7 cellular contexts compared by ENCODE assay signal in the genomic region with DNA sequence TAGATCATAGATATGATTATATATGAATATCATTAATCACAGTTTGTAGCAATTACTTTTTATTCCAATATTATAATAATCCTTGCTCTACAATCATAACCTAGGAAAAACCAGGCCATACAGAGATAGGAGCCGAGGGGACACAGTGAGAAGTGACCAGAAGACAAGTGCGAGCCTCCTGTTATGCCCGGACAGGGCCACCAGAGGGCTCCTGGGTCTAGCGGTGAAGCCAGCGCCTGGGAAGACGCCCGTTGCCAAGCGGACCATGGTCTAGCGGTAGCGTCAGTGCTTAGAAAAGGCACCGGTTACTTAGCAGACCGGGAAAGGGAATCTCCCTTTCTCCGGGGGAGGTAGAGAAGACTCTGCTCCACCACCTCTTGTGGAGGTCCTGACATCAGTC. TPM values are rescaled to one million over a fixed set of nuclear protein-coding genes. Genes with fewer than 3 reads are reported as not detected.
DNase-seq lines count a peak whose midpoint lies in the region; ATAC-seq and TF ChIP-seq lines count a peak whose summit lies in the region.
"Not testable (repeated sequence)": the region's sequence is repeated elsewhere in the genome, so short reads cannot be mapped to it uniquely, and the experiment has no call there.

No MANE protein-coding gene starts in this region.

- peak; percentile 25 for ATAC-seq in left ventricle myocardium superior

- not testable (repeated sequence) for H3K36me3 ChIP-seq in colonic mucosa

- intact Hi-C loops in colonic mucosa (cut with DNase I); left ventricle myocardium superior (cut with micrococcal nuclease): not testable (repeated sequence)

- H3K27ac ChIP-seq in colonic mucosa = not testable (repeated sequence)

- peak; percentile 15 for DNase-seq in ELR (ENCODE audit: low read depth)
- peak; percentile 58 for DNase-seq in SK-MEL-5 (ENCODE audit: low read depth, low spot score)
- peak; percentile 61 to 67 for DNase-seq in activated T-cell treated with anti-CD3 and anti-CD28 coated beads, Interleukin-2, amount 50 U/mL, for 48 hours
- peak; percentile 25 for DNase-seq in colonic mucosa
- peak; percentile 74 for DNase-seq in left ventricle myocardium superior
- DNase-seq in stimulated activated CD4-positive, alpha-beta T cell treated with anti-CD3 and anti-CD28 coated beads, Interleukin-12 subunit alpha, Interleukin-12 subunit beta, amount 100 ng/mL, for 4 hours = peak; percentile 39

- peak; percentile 31; the same call in 1 of the 2 replicates for TF ChIP-seq CTCF in LNCAP (IDR thresholded peaks at IDR 0.05)
- not testable (repeated sequence) for TF ChIP-seq CTCF in colonic mucosa (IDR thresholded peaks at IDR 0.05)

- in situ Hi-C loops in SK-MEL-5 (cut with HindIII; ENCODE audit: low pct_unique_long_range_greater_than_20kb, low sequenced_read_pairs) = not testable (repeated sequence)

- not testable (repeated sequence) for H3K9me3 ChIP-seq in colonic mucosa

- not testable (repeated sequence) for H3K4me3 ChIP-seq in colonic mucosa

- not testable (repeated sequence) for H3K4me1 ChIP-seq in colonic mucosa

- not testable (repeated sequence) for H3K27me3 ChIP-seq in colonic mucosa

- not testable (repeated sequence) for H3K9ac ChIP-seq in colonic mucosa (ENCODE audit: low read depth in 2 of 2, low read length in 2 of 2)

RNA-seq across cellular contexts. Expression of a gene that starts 9.3 kb away (rescaled TPM):
- total RNA-seq in SK-MEL-5 (2014; rRNA removed; shearing (Covaris generic)) = 9.7 and 12.9 TPM in 2 replicates
- 16.7 and 17.8 TPM in 2 replicates for polyA plus RNA-seq in SK-MEL-5 (2015; cell fraction: cytosol; rRNA removed)
- 59.6 and 84.1 TPM in 2 replicates for polyA plus RNA-seq in SK-MEL-5 (2015; cell fraction: nucleus; rRNA removed)
- total RNA-seq in colonic mucosa (1 to 10 TPM; 6.7 to 7.2 TPM), left ventricle myocardium superior (4.7 TPM)

RNA-seq across cellular contexts. Expression of a gene that starts 20.8 kb away (rescaled TPM):
- total RNA-seq in SK-MEL-5 (2014; rRNA removed; shearing (Covaris generic)) = 9.9 and 10.1 TPM in 2 replicates
- polyA plus RNA-seq in SK-MEL-5 (2015; cell fraction: cytosol; rRNA removed) = 2.5 and 3.3 TPM in 2 replicates
- polyA plus RNA-seq in SK-MEL-5 (2015; cell fraction: nucleus; rRNA removed) = 27.6 and 27.9 TPM in 2 replicates
- total RNA-seq in colonic mucosa (1 to 10 TPM; 7.5 to 8.3 TPM), left ventricle myocardium superior (13.9 TPM)

Comparison
In these comparisons a context has a peak if more than half of its experiments do, and no peak if none do; other contexts are left out.
1. DNase-seq: peak in every context shown above with its lines; median percentile 74 in left ventricle myocardium superior; 64 in activated T-cell treated with anti-CD3 and anti-CD28 coated beads, Interleukin-2, amount 50 U/mL, for 48 hours; 58 in SK-MEL-5; 39 in stimulated activated CD4-positive, alpha-beta T cell treated with anti-CD3 and anti-CD28 coated beads, Interleukin-12 subunit alpha, Interleukin-12 subunit beta, amount 100 ng/mL, for 4 hours; 25 in colonic mucosa; 15 in ELR.